ENCODE assay signal across 8 cellular contexts in the genomic region with DNA sequence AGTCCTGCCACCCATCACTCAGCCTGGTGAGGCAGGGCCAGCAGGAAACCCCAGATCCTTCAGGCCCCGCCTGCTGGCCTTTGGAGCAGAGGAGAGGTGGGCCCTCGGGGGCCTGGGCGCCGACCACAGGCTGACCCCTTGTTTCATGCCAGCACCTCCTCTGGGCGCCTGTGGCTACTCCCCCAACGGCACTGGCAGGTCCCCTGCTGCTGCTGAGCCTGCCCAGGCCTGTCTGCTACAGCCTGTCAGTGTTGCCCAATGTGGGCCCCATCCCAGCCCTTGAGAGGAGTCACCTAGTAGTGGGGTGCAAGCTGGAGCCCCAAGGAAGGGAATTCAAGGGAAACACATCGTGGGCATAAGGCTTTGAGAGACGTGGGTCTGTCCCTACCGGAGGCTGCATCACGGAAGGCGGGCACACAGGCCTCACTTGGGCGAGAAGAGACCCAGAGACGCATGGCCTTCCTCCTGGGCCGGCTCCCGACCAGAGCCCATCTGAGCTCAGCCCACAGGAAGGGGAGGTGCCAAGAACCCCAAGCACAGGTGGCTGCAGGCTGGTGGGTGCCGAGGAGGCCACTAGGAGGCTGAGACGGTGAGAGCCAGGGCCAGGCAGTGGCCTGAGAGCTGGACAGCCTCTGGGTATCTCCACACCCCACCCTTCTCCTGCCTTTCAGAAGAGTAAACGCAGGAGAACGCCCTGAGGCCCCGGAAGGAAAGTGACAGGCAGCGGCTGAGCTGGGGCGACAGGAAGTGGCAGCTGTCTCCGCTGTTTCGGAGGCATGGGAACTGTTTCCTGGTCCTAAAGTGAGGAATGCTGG. TPM values are rescaled to one million over a fixed set of nuclear protein-coding genes. Genes with fewer than 3 reads are reported as not detected.
DNase-seq lines count a peak whose midpoint lies in the region; ATAC-seq and TF ChIP-seq lines count a peak whose summit lies in the region.

No MANE protein-coding gene starts in this region.

- TF ChIP-seq CTCF in AG09309 (IDR thresholded peaks at IDR 0.05; ENCODE audit: control insufficient read depth, insufficient read depth, low read depth, low read length, missing control alignments) (peak; percentile 15), esophagus squamous epithelium (IDR thresholded peaks at IDR 0.05) (peak in 3 of 6 experiments; percentile 23 to 41 (median 37)), osteocyte (IDR thresholded peaks at IDR 0.05) (peak; percentile 45), uterus (IDR thresholded peaks at IDR 0.05) (no peak)

- H3K9me3 Mint-ChIP-seq in osteocyte (ENCODE audit: unreplicated experiment), result no peaks in the 10 kb centered on the region

- H3K27me3 ChIP-seq in esophagus squamous epithelium (no peaks in the 10 kb centered on the region), uterus (no peaks in the 10 kb centered on the region)

- ATAC-seq in GM18861 (IDR thresholded peaks at IDR 0.05; ENCODE audit: unreplicated experiment) (peak; percentile 68), HG03139 (IDR thresholded peaks at IDR 0.05; ENCODE audit: unreplicated experiment) (peak; percentile 47)

- peaks cover 41 to 86% (median 46%) of the 10 kb centered on the region in 3 donors for H3K4me1 ChIP-seq in esophagus squamous epithelium
- peaks cover 0 to 13% of the 10 kb centered on the region in 2 donors for H3K4me1 ChIP-seq in uterus

- no peak overlapping the region for H3K4me3 Mint-ChIP-seq in osteocyte (ENCODE audit: unreplicated experiment)

- DNase-seq in AG09309 (ENCODE audit: low read depth) (no peak), NOMO-1 treated with dmso at 0.1 percent for 144 hours (lab: John Stamatoyannopoulos, UW; ENCODE audit: unreplicated experiment) (peak; percentile 94), esophagus squamous epithelium (lab: John Stamatoyannopoulos, UW) (no peak), osteocyte (ENCODE audit: extremely low spot score, unreplicated experiment) (no peak), uterus (peak; percentile 23 to 25)
- DNase-seq in activated CD8-positive, alpha-beta memory T cell treated with anti-CD3 and anti-CD28 coated beads, Interleukin-2, amount 50 U/mL, for 48 hours, result peak; percentile 82

- H3K36me3 Mint-ChIP-seq in osteocyte (ENCODE audit: unreplicated experiment), result no peaks in the 10 kb centered on the region

- TF ChIP-seq POLR2A in esophagus squamous epithelium (IDR thresholded peaks at IDR 0.05) (peak in 2 of 4 donors; percentile 15 to 46), uterus (IDR thresholded peaks at IDR 0.05) (no peak)

- H3K27ac ChIP-seq in esophagus squamous epithelium, result peak overlapping the region; percentile 71 to 91 (median 86)
- peak overlapping the region in 1 of 2 donors; percentile 29 for H3K27ac ChIP-seq in uterus

- intact Hi-C loops in esophagus squamous epithelium (cut with DNase I) (no loop called here), uterus (cut with DNase I; ENCODE audit: low total_unique reads) (no loop called here)

- H3K4me3 ChIP-seq in AG09309 (ENCODE audit: control insufficient read depth, low read depth, low read length), result no peak overlapping the region
- peak overlapping the region; percentile 4 to 51 (median 30) for H3K4me3 ChIP-seq in esophagus squamous epithelium
- H3K4me3 ChIP-seq in uterus, result no peak overlapping the region

- peak overlapping the region; percentile 68 for H3K27ac Mint-ChIP-seq in osteocyte (ENCODE audit: unreplicated experiment)

- H3K36me3 ChIP-seq in esophagus squamous epithelium (no peaks in the 10 kb centered on the region), uterus (no peaks in the 10 kb centered on the region)

- H3K4me1 Mint-ChIP-seq in osteocyte (ENCODE audit: unreplicated experiment), result peaks cover 24% of the 10 kb centered on the region

- no peaks in the 10 kb centered on the region for H3K27me3 Mint-ChIP-seq in osteocyte (ENCODE audit: unreplicated experiment)

- H3K9me3 ChIP-seq in esophagus squamous epithelium, result no peaks in the 10 kb centered on the region
- H3K9me3 ChIP-seq in uterus, result no peaks in the 10 kb centered on the region

- WGBS in esophagus squamous epithelium, 2 donors, result 0 to 19% methylated on average over 10 to 13 of the region's 24 CpGs

RNA-seq across cellular contexts. Expression of gene FASN, which starts 8.1 kb away (rescaled TPM):
- total RNA-seq in esophagus squamous epithelium (100 to 1,000 TPM in 2 of 4 donors, 10 to 100 TPM in 2; 72.8 to 302 (median 143) TPM), osteocyte (134 and 136 TPM in 2 replicates), uterus (10 to 100 TPM in 2 of 4 donors, 1 to 10 TPM in 2; 5.3 to 59.4 (median 23.4) TPM)

RNA-seq across cellular contexts. Expression of gene DUS1L, which starts 40.5 kb away (rescaled TPM):
- total RNA-seq in esophagus squamous epithelium (100 to 1,000 TPM in 3 of 4 donors, 10 to 100 TPM in 1; 53.3 to 125 (median 105) TPM), osteocyte (69.3 and 73.3 TPM in 2 replicates), uterus (10 to 100 TPM; 30.2 to 70.6 (median 46.5) TPM)

RNA-seq across cellular contexts. Expression of gene GPS1, which starts 54.4 kb away (rescaled TPM):
- total RNA-seq in esophagus squamous epithelium, result 10 to 100 TPM; 62.8 to 76.9 (median 69.5) TPM
- 100 and 108 TPM in 2 replicates for total RNA-seq in osteocyte
- total RNA-seq in uterus, result 100 to 1,000 TPM in 1 of 4 donors, 10 to 100 TPM in 3; 76.0 to 326 (median 85.6) TPM

RNA-seq across cellular contexts. Expression of gene RFNG, which starts 54.5 kb away (rescaled TPM):
- total RNA-seq in esophagus squamous epithelium, result 10 to 100 TPM; 24.9 to 38.1 (median 31.2) TPM
- 37.3 and 41.0 TPM in 2 replicates for total RNA-seq in osteocyte
- total RNA-seq in uterus, result 10 to 100 TPM; 11.8 to 33.7 (median 23.3) TPM

Comparison
In these comparisons a context has a peak if more than half of its experiments do, and no peak if none do; other contexts are left out.
1. DNase-seq: peak in NOMO-1 treated with dmso at 0.1 percent for 144 hours (single experiment), activated CD8-positive, alpha-beta memory T cell treated with anti-CD3 and anti-CD28 coated beads, Interleukin-2, amount 50 U/mL, for 48 hours (single experiment) and uterus (2 of 2); none in AG09309 (single experiment), esophagus squamous epithelium (single experiment) and osteocyte (single experiment).
2. H3K4me3 ChIP-seq: peak in esophagus squamous epithelium (4 of 4); none in AG09309 (single experiment) and uterus (0 of 2).
3. CTCF ChIP-seq: peak in AG09309 (single experiment) and osteocyte (single experiment); none in uterus (0 of 4).